9 cellular contexts compared by ENCODE assay signal in the genomic region with DNA sequence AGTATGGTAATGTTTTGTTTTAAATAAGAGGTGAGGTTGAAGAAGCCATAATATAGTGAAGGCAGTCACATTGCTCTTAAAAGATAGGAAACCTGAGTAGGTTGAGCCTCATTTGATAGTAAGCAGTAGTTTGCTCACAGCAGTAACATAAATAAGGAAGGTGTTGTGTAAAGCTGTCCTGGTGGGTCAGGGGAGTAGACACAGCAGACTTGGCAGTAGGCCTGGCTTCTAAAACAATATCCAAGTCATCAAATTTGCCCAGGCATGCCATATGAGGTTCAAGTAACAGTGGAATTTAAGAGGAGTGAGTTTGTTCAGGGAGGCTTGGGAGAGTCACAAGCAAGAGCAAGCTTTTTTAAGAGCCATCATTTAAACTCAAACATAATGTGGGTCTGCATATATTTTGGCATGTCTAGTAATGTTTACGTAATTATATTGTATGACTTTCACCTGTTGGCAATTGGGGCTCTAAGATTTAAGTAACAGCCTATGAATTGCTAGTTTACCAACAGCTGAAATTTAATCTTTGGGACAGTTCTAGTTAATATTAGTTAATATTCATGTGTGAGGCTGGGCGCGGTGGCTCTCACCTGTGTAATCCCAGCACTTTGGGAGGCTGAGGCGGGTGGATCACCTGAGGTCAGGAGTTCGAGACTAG. TPM values are rescaled to one million over a fixed set of nuclear protein-coding genes. Genes with fewer than 3 reads are reported as not detected.
DNase-seq lines count a peak whose midpoint lies in the region; ATAC-seq, FAIRE-seq and TF ChIP-seq lines count a peak whose summit lies in the region.
"Had no signal": no experiment of that assay in that cellular context is flagged by ENCODE, and none has a peak within 500 bp of the region (broad histone marks: within the 10 kb centered on the region; RNA-seq: fewer than 3 reads in every experiment).

No MANE protein-coding gene starts in this region.

- POLR2A ChIA-PET in OCI-LY7 (lab: Charles Lee): interaction anchor here (0.6 to 1.8 kb wide), 5 partner anchors 17 to 386 kb away, joined by 3 to 6 read pairs (median 4); no protein-coding TSS in a partner anchor

- no TSS peak for BruUV-seq in OCI-LY7 (replicated peaks; lab: Mats Ljungman, UMichigan)

- H4K20me1 ChIP-seq in OCI-LY7 (ENCODE audit: insufficient read depth, low read length): peaks cover 62% of the 10 kb centered on the region

- no peaks in the 10 kb centered on the region for H3K36me3 ChIP-seq in heart left ventricle
- no peaks in the 10 kb centered on the region for H3K36me3 ChIP-seq in OCI-LY7 (ENCODE audit: insufficient read depth, low read length)

- DNase-seq in heart left ventricle: peak in 1 of 5 donors; percentile 5
- DNase-seq in Right ventricle myocardium inferior (ENCODE audit: missing footprints): no peak
- no peak for DNase-seq in OCI-LY7 (ENCODE audit: low spot score)
- DNase-seq in fibroblast of the aortic adventitia (ENCODE audit: low read depth): peak; percentile 72
- DNase-seq in urothelium cell line (ENCODE audit: low spot score): peak; percentile 44
- no peak for DNase-seq in superior temporal gyrus (ENCODE audit: extremely low spot score)
- DNase-seq in inferior parietal cortex (ENCODE audit: extremely low spot score): no peak

- peak in 3 of 4 donors; percentile 28 to 47 (median 44) for ATAC-seq in heart left ventricle
- no peak for ATAC-seq in Right ventricle myocardium inferior
- ATAC-seq in HG02798 (IDR thresholded peaks at IDR 0.05; ENCODE audit: poor library complexity, unreplicated experiment): no peak

- H3K27me3 ChIP-seq in heart left ventricle: no peaks in the 10 kb centered on the region

- H3K9me2 ChIP-seq in OCI-LY7 (ENCODE audit: insufficient read depth, low read length): no peaks in the 10 kb centered on the region

- WGBS in heart left ventricle, 4 donors: 92 to 97% (median 93%) methylated on average over 5 of the region's 5 CpGs

- no peak for TF ChIP-seq POLR2A in heart left ventricle (IDR thresholded peaks at IDR 0.05)

- H3K4me3 ChIP-seq in heart left ventricle (no peak overlapping the region), OCI-LY7 (ENCODE audit: low read depth, low read length, poor library complexity, severe bottlenecking) (no peak overlapping the region), fibroblast of the aortic adventitia (ENCODE audit: low read depth, low read length) (no peak overlapping the region)

- FAIRE-seq in urothelium cell line (lab: Jason Lieb, UNC): no peak
- FAIRE-seq: TTC549 had no signal

- no peak overlapping the region for H2AFZ ChIP-seq in OCI-LY7 (ENCODE audit: low read length)

- peak overlapping the region; percentile 78; the same call in 1 of the 2 replicates for H3K4me2 ChIP-seq in OCI-LY7 (ENCODE audit: low read length)

- H3K27ac ChIP-seq in heart left ventricle (peak overlapping the region in 2 of 12 donors; percentile 9 to 17), OCI-LY7 (ENCODE audit: low read depth, low read length, poor library complexity, severe bottlenecking) (no peak overlapping the region)

- intact Hi-C loops in heart left ventricle (cut with DNase I): loop anchor here in 6 of 10 donors (2.0 to 10.0 kb wide), 5 partner anchors 111 to 233 kb away; no protein-coding TSS in a partner anchor
- intact Hi-C loops in Right ventricle myocardium inferior (cut with DNase I): loop anchor here (5.0 kb wide), 1 partner anchor 36 kb away; no protein-coding TSS in a partner anchor
- intact Hi-C loops in OCI-LY7 (cut with micrococcal nuclease; ENCODE audit: unreplicated experiment): no loop called here

- CTCF ChIA-PET in OCI-LY7 (lab: Charles Lee; ENCODE audit: unreplicated experiment): no interaction called here

- TF ChIP-seq CTCF in heart left ventricle (IDR thresholded peaks at IDR 0.05) (no peak), OCI-LY7 (conservative IDR thresholded peaks at IDR 0.05; ENCODE audit: low read length) (no peak), fibroblast of the aortic adventitia (IDR thresholded peaks at IDR 0.05; ENCODE audit: insufficient read depth, low read length) (no peak)

- H3K79me2 ChIP-seq in OCI-LY7 (ENCODE audit: insufficient read depth, low read depth, low read length): peaks cover 100% of the 10 kb centered on the region

- H3K4me1 ChIP-seq in heart left ventricle (peaks cover 0 to 86% (median 60%) of the 10 kb centered on the region in 12 donors), OCI-LY7 (ENCODE audit: insufficient read depth, low read length, poor library complexity, severe bottlenecking) (peaks cover 68% of the 10 kb centered on the region)

- H3K9me3 ChIP-seq in heart left ventricle (no peaks in the 10 kb centered on the region), OCI-LY7 (ENCODE audit: low read length) (no peaks in the 10 kb centered on the region)

RNA-seq across cellular contexts. Expression of a gene that starts 6.6 kb away (rescaled TPM):
- total RNA-seq in heart left ventricle (10 to 100 TPM; 20.6 to 35.1 (median 28.8) TPM), Right ventricle myocardium inferior (23.7 TPM), OCI-LY7 (2022) (76.0 and 91.7 TPM in 2 replicates), fibroblast of the aortic adventitia (ENCODE audit: low replicate concordance) (17.7 and 36.3 TPM in 2 replicates)
- polyA plus RNA-seq in heart left ventricle: 10 to 100 TPM in 1 of 2 donors, 1 to 10 TPM in 1; 5.9 to 12.1 TPM
- 60.9 and 73.4 TPM in 2 replicates for total RNA-seq in OCI-LY7 (2014; rRNA removed; shearing (Covaris generic))

Comparison
In these comparisons a context has a peak if more than half of its experiments do, and no peak if none do; other contexts are left out.
1. ATAC-seq: peak in heart left ventricle (3 of 4); none in Right ventricle myocardium inferior (single experiment) and HG02798 (single experiment).
2. DNase-seq: peak in fibroblast of the aortic adventitia (single experiment) and urothelium cell line (single experiment); none in Right ventricle myocardium inferior (single experiment), OCI-LY7 (single experiment), superior temporal gyrus (single experiment) and inferior parietal cortex (single experiment).